Comparison of ENCODE assay signal across 8 cellular contexts in the genomic region with DNA sequence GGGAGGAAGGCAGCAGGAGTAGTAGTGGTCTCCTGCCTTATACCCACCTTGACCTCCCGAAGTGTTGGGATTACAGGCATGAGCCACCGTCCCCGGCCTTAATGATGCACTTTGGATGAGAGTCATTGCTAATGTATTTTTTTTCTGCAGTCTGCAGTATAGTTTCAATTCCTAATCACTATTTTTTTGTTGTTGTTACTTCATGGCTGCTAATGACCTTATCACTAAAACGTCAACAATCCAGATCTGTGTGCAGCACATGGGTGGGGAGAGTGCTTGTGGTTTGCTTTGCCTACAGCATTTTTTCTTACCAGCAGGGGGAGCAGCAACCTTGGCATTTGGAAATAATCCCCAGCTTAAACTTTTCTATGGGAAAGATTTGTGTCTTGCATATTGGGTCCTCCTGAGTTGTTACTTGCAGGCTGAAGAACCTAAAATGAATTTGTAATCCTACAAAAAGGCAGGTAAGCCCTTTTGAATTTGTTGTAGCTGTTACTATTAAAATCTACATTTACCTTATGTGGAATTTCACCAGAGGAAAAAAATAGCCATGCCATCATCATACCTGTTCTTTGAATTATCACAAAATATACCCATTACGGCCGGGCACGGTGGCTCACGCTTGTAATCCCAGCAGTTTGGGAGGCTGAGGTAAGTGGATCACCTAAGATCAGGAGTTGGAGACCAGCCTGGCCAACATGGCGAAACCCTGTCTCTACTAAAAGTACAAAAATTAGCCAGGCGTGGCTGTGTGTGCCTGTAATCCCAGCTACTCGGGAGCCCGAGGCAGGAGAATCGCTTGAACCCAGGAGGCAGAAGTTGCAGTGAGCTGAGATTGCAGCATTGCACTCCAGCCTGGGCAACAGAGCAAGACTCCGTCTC. TPM values are rescaled to one million over a fixed set of nuclear protein-coding genes. Genes with fewer than 3 reads are reported as not detected.
DNase-seq lines count a peak whose midpoint lies in the region; ATAC-seq, FAIRE-seq and TF ChIP-seq lines count a peak whose summit lies in the region.

No MANE protein-coding gene starts in this region.

- H3K27ac Mint-ChIP-seq in endothelial cell (ENCODE audit: unreplicated experiment), result no peak overlapping the region
- H3K27ac Mint-ChIP-seq in stimulated activated memory B cell treated with anti-CD40 and anti-IgM and Interleukin-4, amounts not matched to agents 10 μg/mL and 1 μg/mL and 100 μg/mL, for 72 hours, result no peak overlapping the region

- peaks cover 3% of the 10 kb centered on the region for H3K27me3 Mint-ChIP-seq in endothelial cell (ENCODE audit: unreplicated experiment)
- no peaks in the 10 kb centered on the region for H3K27me3 Mint-ChIP-seq in stimulated activated memory B cell treated with anti-CD40 and anti-IgM and Interleukin-4, amounts not matched to agents 10 μg/mL and 1 μg/mL and 100 μg/mL, for 72 hours

- peak; percentile 94 for TF ChIP-seq CTCF in endothelial cell (IDR thresholded peaks at IDR 0.05; ENCODE audit: unreplicated experiment)

- ATAC-seq in HG03342 (IDR thresholded peaks at IDR 0.05; ENCODE audit: unreplicated experiment), result peak; percentile 80
- ATAC-seq in stimulated activated memory B cell treated with anti-CD40 and anti-IgM and Interleukin-4, amounts not matched to agents 10 μg/mL and 1 μg/mL and 100 μg/mL, for 72 hours, result peak; percentile 72

- in situ Hi-C loops in ACHN (cut with HindIII; ENCODE audit: low pct_ligation_motif_present, low pct_unique_long_range_greater_than_20kb, low sequenced_read_pairs), result no loop called here

- H3K4me1 Mint-ChIP-seq in endothelial cell (ENCODE audit: unreplicated experiment), result no peaks in the 10 kb centered on the region
- H3K4me1 Mint-ChIP-seq in stimulated activated memory B cell treated with anti-CD40 and anti-IgM and Interleukin-4, amounts not matched to agents 10 μg/mL and 1 μg/mL and 100 μg/mL, for 72 hours, result peaks cover 16% of the 10 kb centered on the region

- peak; percentile 88 for FAIRE-seq in GM18507 (lab: Jason Lieb, UNC)

- no peaks in the 10 kb centered on the region for H3K36me3 Mint-ChIP-seq in endothelial cell (ENCODE audit: low read depth, unreplicated experiment)
- H3K36me3 Mint-ChIP-seq in stimulated activated memory B cell treated with anti-CD40 and anti-IgM and Interleukin-4, amounts not matched to agents 10 μg/mL and 1 μg/mL and 100 μg/mL, for 72 hours, result no peaks in the 10 kb centered on the region

- H3K4me3 Mint-ChIP-seq in endothelial cell (ENCODE audit: unreplicated experiment), result no peak overlapping the region
- no peak overlapping the region for H3K4me3 Mint-ChIP-seq in stimulated activated memory B cell treated with anti-CD40 and anti-IgM and Interleukin-4, amounts not matched to agents 10 μg/mL and 1 μg/mL and 100 μg/mL, for 72 hours

- DNase-seq in ACHN (peak; percentile 57), GM18507 (ENCODE audit: extremely low spot score, insufficient read length, low read depth) (peak; percentile 40), NCI-H82 treated with DMSO at 0.1 percent for 48 hours (lab: John Stamatoyannopoulos, UW; ENCODE audit: unreplicated experiment) (peak; percentile 33), endothelial cell (ENCODE audit: low spot score) (peak; percentile 78), myocyte (ENCODE audit: low read depth) (peak; percentile 81)
- DNase-seq in activated CD8-positive, alpha-beta memory T cell treated with anti-CD3 and anti-CD28 coated beads for 48 hours (ENCODE audit: low read depth in 2 of 3, low spot score in 2 of 3), result peak in 2 of 3 experiments; percentile 42 to 70

- no peaks in the 10 kb centered on the region for H3K9me3 Mint-ChIP-seq in endothelial cell (ENCODE audit: unreplicated experiment)
- H3K9me3 Mint-ChIP-seq in stimulated activated memory B cell treated with anti-CD40 and anti-IgM and Interleukin-4, amounts not matched to agents 10 μg/mL and 1 μg/mL and 100 μg/mL, for 72 hours, result no peaks in the 10 kb centered on the region

RNA-seq across cellular contexts. Expression of gene MED7, which starts 6.3 kb away (rescaled TPM):
- total RNA-seq in endothelial cell (ENCODE audit: unreplicated experiment), result 9.5 TPM
- total RNA-seq in myocyte, result 12.4 and 16.0 TPM in 2 replicates
- 11.0 TPM for polyA plus RNA-seq in myocyte (2012)

RNA-seq across cellular contexts. Expression of gene GARIN3, which starts 17.1 kb away (rescaled TPM):
- total RNA-seq in endothelial cell (ENCODE audit: unreplicated experiment), result not detected
- total RNA-seq in myocyte, result not detected in 2 replicates
- not detected for polyA plus RNA-seq in myocyte (2012)

RNA-seq across cellular contexts. Expression of gene ITK, which starts 31.7 kb away (rescaled TPM):
- not detected for total RNA-seq in endothelial cell (ENCODE audit: unreplicated experiment)
- total RNA-seq in myocyte, result not detected in 2 replicates
- not detected for polyA plus RNA-seq in myocyte (2012)

RNA-seq across cellular contexts. Expression of gene HAVCR2, which starts 40.1 kb away (rescaled TPM):
- total RNA-seq in endothelial cell (ENCODE audit: unreplicated experiment), result 0.15 TPM
- 0.37 and 2.4 TPM in 2 replicates for total RNA-seq in myocyte
- polyA plus RNA-seq in myocyte (2012), result 0.40 TPM

Comparison
In these comparisons a context has a peak if more than half of its experiments do, and no peak if none do; other contexts are left out.
1. Peak in every context shown above with its lines: DNase-seq and ATAC-seq.